ENCODE assay signal across 15 cellular contexts in the genomic region with DNA sequence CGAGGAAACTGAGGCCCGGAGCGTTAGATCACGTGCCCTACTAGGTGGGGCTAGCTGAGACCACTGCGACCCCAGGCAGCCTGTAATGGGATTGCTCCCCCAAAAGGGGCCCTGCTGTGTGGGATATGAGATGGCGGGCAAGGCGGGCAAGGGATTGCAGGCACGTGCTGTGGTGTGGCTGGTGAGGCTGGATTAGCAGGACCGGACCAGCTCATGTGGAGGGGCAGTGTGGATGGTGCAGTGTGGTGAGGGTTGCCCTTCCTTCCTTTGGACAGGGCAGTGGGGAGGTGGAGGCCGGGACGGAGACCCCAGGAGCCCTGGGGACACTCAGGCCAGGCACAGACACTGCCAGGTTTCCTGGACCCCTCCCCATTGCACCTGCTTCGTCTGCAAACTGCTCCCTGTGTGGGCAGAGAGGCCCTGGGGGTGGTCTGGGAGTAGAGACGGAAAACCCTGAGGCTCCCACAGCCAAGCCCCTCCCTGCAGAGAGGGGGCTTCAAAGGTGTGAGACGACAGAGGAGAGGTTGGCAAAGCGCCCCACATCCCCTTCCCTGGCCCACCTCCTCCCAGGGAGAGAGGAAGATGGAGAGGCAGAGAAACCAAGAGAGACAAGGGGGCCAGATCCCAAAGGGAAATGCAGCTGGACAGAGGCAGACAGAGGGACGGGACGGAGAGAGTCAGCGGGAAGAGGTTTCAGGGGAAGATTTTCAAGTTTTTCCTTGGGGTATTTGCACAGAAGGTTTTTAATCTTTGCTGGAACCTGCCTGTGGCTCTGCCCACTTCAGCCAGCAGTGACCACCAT.
A peak's percentile ranks its signal among the peaks of the same experiment; 100 is the strongest.
DNase-seq lines count a peak whose midpoint lies in the region; ATAC-seq, FAIRE-seq and TF ChIP-seq lines count a peak whose summit lies in the region.
"Had no signal": no experiment of that assay in that cellular context is flagged by ENCODE, and none has a peak within 500 bp of the region (broad histone marks: within the 10 kb centered on the region; RNA-seq: fewer than 3 reads in every experiment).

No MANE protein-coding gene starts in this region.

- ATAC-seq in SK-N-SH treated with all-trans-retinoic acid at 6 μM for 48 hours: no peak
- ATAC-seq in foreskin keratinocyte: no peak

- TF ChIP-seq CTCF in SK-N-SH (IDR thresholded peaks at IDR 0.05) (no peak), H1 (IDR thresholded peaks at IDR 0.05; ENCODE audit: control extremely low read depth in 1 of 3, insufficient read depth in 1 of 3, low read depth in 1 of 3, low read length in 3 of 3) (no peak), foreskin keratinocyte (conservative IDR thresholded peaks at IDR 0.05) (no peak), lower leg skin (IDR thresholded peaks at IDR 0.05) (no peak)

- no peak overlapping the region for H2AK5ac ChIP-seq in H1 (ENCODE audit: low read depth, low read length)

- no peak overlapping the region for H3K27ac ChIP-seq in SK-N-SH (ENCODE audit: low read depth in 2 of 2, low read length in 1 of 2)
- no peak overlapping the region for H3K27ac ChIP-seq in H1 (ENCODE audit: low read depth, low read length)
- no peak overlapping the region for H3K27ac ChIP-seq in foreskin keratinocyte
- H3K27ac ChIP-seq: 22Rv1, C4-2B had no signal

- no peak overlapping the region; the same call in none of the 2 replicates for H3K18ac ChIP-seq in H1 (ENCODE audit: extremely low read depth, low read length)

- TF ChIP-seq EP300 in SK-N-SH (IDR thresholded peaks at IDR 0.05; ENCODE audit: borderline replicate concordance in 1 of 2, low read depth in 1 of 2, low read length in 1 of 2) (no peak), Ishikawa (IDR thresholded peaks at IDR 0.05; ENCODE audit: borderline replicate concordance) (no peak), H1 (IDR thresholded peaks at IDR 0.05; ENCODE audit: borderline replicate concordance in 1 of 2, low read depth in 2 of 2, low read length in 2 of 2) (no peak)

- H2BK5ac ChIP-seq in H1 (ENCODE audit: low read depth, low read length): no peak overlapping the region

- no peaks in the 10 kb centered on the region for H3K36me3 ChIP-seq in SK-N-SH (replicated peaks in 1 of 2; ENCODE audit: control insufficient read depth in 1 of 2, insufficient read depth in 2 of 2, low read length in 1 of 2)
- H3K36me3 ChIP-seq in H1 (ENCODE audit: control insufficient read depth in 2 of 4, insufficient read depth in 4 of 4, low read length in 3 of 4): no peaks in the 10 kb centered on the region

- H3K23ac ChIP-seq in H1 (ENCODE audit: insufficient read length): no peak overlapping the region

- H2BK20ac ChIP-seq in H1 (ENCODE audit: low read length): no peak overlapping the region

- no peaks in the 10 kb centered on the region for H3K9me2 ChIP-seq in SK-N-SH

- H3K56ac ChIP-seq in H1 (replicated peaks; ENCODE audit: insufficient read length, low read depth, low read length): no peak overlapping the region

- DNase-seq in SK-N-SH (peak; percentile 37), H1 (ENCODE audit: low read depth in 1 of 2, low spot score in 2 of 2) (peak in 1 of 2 experiments; percentile 64), urothelium cell line (ENCODE audit: low spot score) (no peak), foreskin keratinocyte (no peak), lower leg skin (ENCODE audit: low spot score in 2 of 2) (no peak), NK-92 (lab: John Stamatoyannopoulos, UW; ENCODE audit: unreplicated experiment) (no peak)
- DNase-seq: COR-L47, NCI-H1436 treated with DMSO at 0.1 percent for 48 hours, NCI-H748 treated with DMSO at 0.1 percent for 48 hours, SHP77 treated with DMSO at 0.1 percent for 48 hours had no signal

- H2AFZ ChIP-seq in SK-N-SH (ENCODE audit: low read depth) (no peak overlapping the region), H1 (ENCODE audit: low read length) (no peak overlapping the region; the same call in 1 of the 2 replicates)

- H3K9me3 ChIP-seq in SK-N-SH (no peaks in the 10 kb centered on the region), H1 (ENCODE audit: insufficient read depth in 2 of 2, low read depth in 1 of 2, low read length in 1 of 2) (no peaks in the 10 kb centered on the region)

- H3K79me1 ChIP-seq in H1 (ENCODE audit: low read depth, low read length): no peaks in the 10 kb centered on the region

- TF ChIP-seq RAD21 in SK-N-SH (IDR thresholded peaks at IDR 0.05; ENCODE audit: low read length) (no peak), Ishikawa (IDR thresholded peaks at IDR 0.05; ENCODE audit: low read depth) (no peak), H1 (IDR thresholded peaks at IDR 0.05 in 1 of 2, conservative IDR thresholded peaks at IDR 0.05 in 1 of 2; ENCODE audit: low read depth in 2 of 2, low read length in 2 of 2) (no peak)

- no peak for FAIRE-seq in H1 (lab: Jason Lieb, UNC)
- FAIRE-seq in urothelium cell line (lab: Jason Lieb, UNC): peak; percentile 98
- FAIRE-seq: H54 had no signal

- peak overlapping the region; percentile 11; the same call in 1 of the 2 replicates for H4K8ac ChIP-seq in H1 (ENCODE audit: extremely low read depth, insufficient read depth, low read length)

- CTCF ChIA-PET in SK-N-SH (lab: Yijun Ruan, JAX) (interaction anchor here (1.3 to 2.2 kb wide), 7 partner anchors 17 to 150 kb away, joined by 3 to 8 read pairs (median 6); no protein-coding TSS in a partner anchor), H1 (lab: Charles Lee; ENCODE audit: partially characterized antibody) (interaction anchor here (0.5 to 1.7 kb wide), 8 partner anchors 105 to 421 kb away, joined by 3 to 11 read pairs (median 3); no protein-coding TSS in a partner anchor)

- no peak overlapping the region for H3K4ac ChIP-seq in H1 (replicated peaks; ENCODE audit: insufficient read length, low read depth, low read length)

- H2BK15ac ChIP-seq in H1 (ENCODE audit: low read length): no peak overlapping the region

- peaks cover 2% of the 10 kb centered on the region; the same call in 1 of the 2 replicates for H3K23me2 ChIP-seq in H1 (ENCODE audit: low read depth, low read length)

- no peak overlapping the region for H2BK120ac ChIP-seq in H1 (replicated peaks; ENCODE audit: low read depth, low read length)

- POLR2A ChIA-PET in SK-N-SH (lab: Yijun Ruan, JAX) (no interaction called here), H1 (lab: Charles Lee; ENCODE audit: partially characterized antibody) (interaction anchor here (1.4 kb wide), 1 partner anchor 131 kb away, joined by 3 read pairs; no protein-coding TSS in a partner anchor)

- H3K4me3 ChIP-seq in SK-N-SH (ENCODE audit: low read depth in 2 of 2, low read length in 1 of 2) (no peak overlapping the region), H1 (ENCODE audit: extremely low read depth in 1 of 4, insufficient read depth in 2 of 4, low read depth in 3 of 4, low read length in 4 of 4) (peak overlapping the region in 1 of 4 experiments; percentile 54; a peak in 4 of 8 replicates), lower leg skin (ENCODE audit: low read depth, poor library complexity, severe bottlenecking) (no peak overlapping the region)

- peak overlapping the region; percentile 73 for H4K91ac ChIP-seq in H1 (replicated peaks; ENCODE audit: insufficient read length, low read length)

- 5% methylated on average over 15 of the region's 18 CpGs for WGBS in SK-N-SH (ENCODE audit: low lambda C conversion rate)
- WGBS in H1 (ENCODE audit: extremely low coverage in 1 of 2, insufficient coverage in 1 of 2, insufficient read length in 1 of 2, insufficient replicate concordance in 2 of 2, low coverage in 1 of 2, low lambda C conversion rate in 2 of 2, missing lambda C conversion rate in 1 of 2), 2 experiments: 63% methylated on average over 18 of the region's 18 CpGs; no CpG with 5 or more reads in 1 of the 2 experiments
- 18 to 19% methylated on average over 11 to 18 of the region's 18 CpGs for WGBS in lower leg skin, 2 donors

- no peak overlapping the region for H3K4me2 ChIP-seq in SK-N-SH
- H3K4me2 ChIP-seq in H1 (ENCODE audit: insufficient read depth in 1 of 2, low read depth in 2 of 2, low read length in 2 of 2): peak overlapping the region; percentile 41 to 84

- H3K9ac ChIP-seq in SK-N-SH: no peak overlapping the region
- H3K9ac ChIP-seq in H1 (replicated peaks in 1 of 4; ENCODE audit: extremely low read depth in 1 of 4, low read depth in 3 of 4, low read length in 3 of 4): no peak overlapping the region

- H4K20me1 ChIP-seq in SK-N-SH (ENCODE audit: insufficient read depth) (peaks cover 10% of the 10 kb centered on the region; the same call in 1 of the 2 replicates), H1 (replicated peaks in 1 of 2; ENCODE audit: control insufficient read depth in 1 of 2, insufficient read depth in 2 of 2, low read length in 2 of 2) (no peaks in the 10 kb centered on the region)

- no peak for TF ChIP-seq POLR2A in H1 (IDR thresholded peaks at IDR 0.05; ENCODE audit: control extremely low read depth in 1 of 2, low read depth in 2 of 2, low read length in 2 of 2)
- no peak for TF ChIP-seq POLR2A in lower leg skin (IDR thresholded peaks at IDR 0.05)

- H3K79me2 ChIP-seq in SK-N-SH (ENCODE audit: insufficient read depth): no peaks in the 10 kb centered on the region
- no peaks in the 10 kb centered on the region for H3K79me2 ChIP-seq in H1 (ENCODE audit: control insufficient read depth in 1 of 2, insufficient read depth in 2 of 2, low read length in 2 of 2)

- peaks cover 97% of the 10 kb centered on the region for H3K27me3 ChIP-seq in SK-N-SH (ENCODE audit: insufficient read depth)
- H3K27me3 ChIP-seq in H1 (replicated peaks in 1 of 4; ENCODE audit: control insufficient read depth in 3 of 4, extremely low read depth in 1 of 4, insufficient read depth in 3 of 4, low read length in 3 of 4): peaks cover 0 to 25% (median 17%) of the 10 kb centered on the region in 4 experiments; a peak in 5 of 7 replicates
- H3K27me3 ChIP-seq in foreskin keratinocyte: peaks cover 44% of the 10 kb centered on the region

- no peak overlapping the region for H3K14ac ChIP-seq in H1 (ENCODE audit: insufficient read length)

- intact Hi-C loops in lower leg skin (cut with DNase I; ENCODE audit: low total_unique reads): no loop called here

- H3F3A ChIP-seq in SK-N-SH (replicated peaks; ENCODE audit: insufficient read depth): peaks cover 8% of the 10 kb centered on the region

- H3K4me1 ChIP-seq in SK-N-SH (ENCODE audit: control insufficient read depth in 1 of 2, insufficient read depth in 2 of 2, low read depth in 1 of 2, low read length in 1 of 2) (no peaks in the 10 kb centered on the region), H1 (replicated peaks in 1 of 4; ENCODE audit: control insufficient read depth in 3 of 4, insufficient read depth in 4 of 4, low read length in 3 of 4) (peaks cover 0 to 13% (median 7%) of the 10 kb centered on the region in 4 experiments; a peak in 5 of 7 replicates), foreskin keratinocyte (no peaks in the 10 kb centered on the region)

- H2BK12ac ChIP-seq in H1 (ENCODE audit: low read depth, low read length): peak overlapping the region; percentile 18; the same call in 1 of the 2 replicates

- no peak overlapping the region for H4K5ac ChIP-seq in H1 (ENCODE audit: insufficient read length, low read depth, low read length)

TF ChIP-seq in SK-N-SH treated with all-trans-retinoic acid at 6 μM for 48 hours, 23 proteins besides CTCF, POLR2A, EP300 and RAD21 (continues in another document):
- TF ChIP-seq BACH2 (CRISPR knock-in tag; IDR thresholded peaks at IDR 0.05; ENCODE audit: borderline replicate concordance): no peak

TF ChIP-seq in Ishikawa, 13 proteins besides CTCF, POLR2A, EP300 and RAD21 (continues in another document):
- no peak for TF ChIP-seq TEAD4 (IDR thresholded peaks at IDR 0.05)
